In genomic region chr4:62399242-62399641, GRCh38 we compare ENCODE assay signal across 13 cellular contexts.
A peak's percentile ranks its signal among the peaks of the same experiment; 100 is the strongest.
DNase-seq lines count a peak whose midpoint lies in the region; ATAC-seq lines count a peak whose summit lies in the region.
"Had no signal": no experiment of that assay in that cellular context is flagged by ENCODE, and none has a peak within 500 bp of the region (broad histone marks: within the 10 kb centered on the region; RNA-seq: fewer than 3 reads in every experiment).

No MANE protein-coding gene starts in this region.

- in situ Hi-C loops in G401 (cut with HindIII; ENCODE audit: low sequenced_read_pairs): no loop called here

- DNase-seq in NOMO-1 treated with dmso at 0.1 percent for 144 hours (lab: John Stamatoyannopoulos, UW; ENCODE audit: unreplicated experiment) (peak; percentile 74), pons (ENCODE audit: low spot score) (peak; percentile 37), NCI-H1417 treated with DMSO at 0.1 percent for 48 hours (lab: John Stamatoyannopoulos, UW) (no peak), T-helper 9 cell (no peak), NCI-H2081 (lab: John Stamatoyannopoulos, UW) (no peak), G401 (ENCODE audit: low spot score) (no peak)
- DNase-seq: activated CD8-positive, alpha-beta T cell treated with anti-CD3 and anti-CD28 coated beads for 36 hours; activated naive CD8-positive, alpha-beta T cell treated with anti-CD3 and anti-CD28 coated beads, Interleukin-2, amount 10 ng/mL, durations not matched to agents 7 days and 5 days; NCI-H187 treated with DMSO at 0.1 percent for 48 hours; psoas muscle; transverse colon had no signal

- ATAC-seq in GM18868 (IDR thresholded peaks at IDR 0.05; ENCODE audit: unreplicated experiment) (peak; percentile 79), HG02798 (IDR thresholded peaks at IDR 0.05; ENCODE audit: poor library complexity, unreplicated experiment) (peak; percentile 86)
- ATAC-seq: activated CD8-positive, alpha-beta T cell treated with anti-CD3 and anti-CD28 coated beads for 36 hours; psoas muscle had no signal

Comparison
In these comparisons a context has a peak if more than half of its experiments do, and no peak if none do; other contexts are left out.
1. DNase-seq: peak in NOMO-1 treated with dmso at 0.1 percent for 144 hours (single experiment) and pons (single experiment); none in NCI-H1417 treated with DMSO at 0.1 percent for 48 hours (single experiment), T-helper 9 cell (single experiment), NCI-H2081 (0 of 2) and G401 (single experiment).